ENCODE assay signal across 9 cellular contexts in the genomic region with DNA sequence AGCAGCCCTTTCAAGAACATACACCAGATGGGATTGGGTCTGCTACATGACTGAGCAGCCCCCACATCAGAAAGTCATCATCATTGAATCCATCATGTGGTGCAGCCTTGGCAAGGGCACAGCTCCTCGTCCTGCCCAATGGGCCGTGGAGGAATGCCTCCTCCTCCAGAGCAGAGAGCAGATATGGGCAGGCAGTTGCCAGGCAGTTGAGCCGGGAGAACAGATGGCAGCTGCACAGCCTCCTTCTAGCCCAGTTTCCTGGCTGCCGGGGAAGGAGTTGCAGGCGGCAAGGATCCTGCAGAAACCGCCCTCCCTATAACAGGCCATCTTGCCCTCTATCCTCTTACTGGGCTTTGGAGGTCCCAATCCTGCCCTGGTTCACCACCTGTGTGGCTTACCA. TPM values are rescaled to one million over a fixed set of nuclear protein-coding genes. Genes with fewer than 3 reads are reported as not detected.
A peak's percentile ranks its signal among the peaks of the same experiment; 100 is the strongest.
DNase-seq lines count a peak whose midpoint lies in the region; TF ChIP-seq lines count a peak whose summit lies in the region.
"Had no signal": no experiment of that assay in that cellular context is flagged by ENCODE, and none has a peak within 500 bp of the region (broad histone marks: within the 10 kb centered on the region; RNA-seq: fewer than 3 reads in every experiment).

No MANE protein-coding gene starts in this region.

- no CpG with 5 or more reads among the region's 6 CpGs for WGBS in mesendoderm (ENCODE audit: extremely low coverage, insufficient coverage, low lambda C conversion rate)
- 48 to 60% methylated on average over 6 of the region's 6 CpGs for WGBS in tibial nerve, 2 donors

- H3K4me2 ChIP-seq in mesendoderm (ENCODE audit: low read length), result no peak overlapping the region

- H3K27me3 ChIP-seq in mesendoderm (ENCODE audit: insufficient read depth, low read length, poor library complexity) (no peaks in the 10 kb centered on the region), tibial nerve (no peaks in the 10 kb centered on the region)

- no peak overlapping the region for H2BK5ac ChIP-seq in mesendoderm (ENCODE audit: low read length)

- DNase-seq in AG20443 (ENCODE audit: low spot score), result peak; percentile 31
- peak; percentile 60 for DNase-seq in NCI-H1092 (lab: John Stamatoyannopoulos, UW)
- peak; percentile 38 for DNase-seq in astrocyte of the hippocampus (ENCODE audit: low read depth, low spot score)
- no peak for DNase-seq in mesendoderm
- no peak for DNase-seq in SIG-M5 treated with dmso at 0.1 percent for 504 hours (lab: John Stamatoyannopoulos, UW; ENCODE audit: unreplicated experiment)
- no peak for DNase-seq in NCI-H774 (lab: John Stamatoyannopoulos, UW)
- DNase-seq in AML-193 (lab: John Stamatoyannopoulos, UW), result no peak
- no peak for DNase-seq in tibial nerve (ENCODE audit: low spot score in 2 of 2)
- DNase-seq: activated naive CD8-positive, alpha-beta T cell treated with anti-CD3 and anti-CD28 coated beads, Interleukin-2, amount 50 U/mL, for 24 hours had no signal

- TF ChIP-seq EP300 in tibial nerve (IDR thresholded peaks at IDR 0.05), result no peak

- H3K9ac ChIP-seq in mesendoderm (ENCODE audit: low read length), result no peak overlapping the region

- H3K56ac ChIP-seq in mesendoderm (ENCODE audit: low read length), result no peak overlapping the region

- H2BK15ac ChIP-seq in mesendoderm (replicated peaks; ENCODE audit: low read depth), result no peak overlapping the region

- H3K18ac ChIP-seq in mesendoderm (ENCODE audit: low read length), result no peak overlapping the region

- H3K23ac ChIP-seq in mesendoderm (ENCODE audit: low read length), result peak overlapping the region; percentile 1

- no peak overlapping the region for H2BK120ac ChIP-seq in mesendoderm (ENCODE audit: low read depth, low read length)

- no peak for TF ChIP-seq POLR2A in tibial nerve (IDR thresholded peaks at IDR 0.05)

- H3K4me1 ChIP-seq in mesendoderm (ENCODE audit: control insufficient read depth, low read depth, low read length) (no peaks in the 10 kb centered on the region), tibial nerve (peaks cover 0 to 5% (median 0%) of the 10 kb centered on the region in 4 donors)

- H4K8ac ChIP-seq in mesendoderm (ENCODE audit: low read depth, low read length), result no peak overlapping the region

- H3K79me2 ChIP-seq in mesendoderm (ENCODE audit: control insufficient read depth, insufficient read depth, low read length), result no peaks in the 10 kb centered on the region

- H3K4me3 ChIP-seq in mesendoderm (ENCODE audit: low read length) (no peak overlapping the region), tibial nerve (no peak overlapping the region)

- H3K36me3 ChIP-seq in mesendoderm (ENCODE audit: control insufficient read depth, insufficient read depth, low read length) (no peaks in the 10 kb centered on the region), tibial nerve (no peaks in the 10 kb centered on the region)

- H3K27ac ChIP-seq in mesendoderm (ENCODE audit: low read depth, low read length) (no peak overlapping the region), tibial nerve (no peak overlapping the region)

- H3K9me3 ChIP-seq in tibial nerve, result no peaks in the 10 kb centered on the region

- H3K79me1 ChIP-seq in mesendoderm (ENCODE audit: low read length), result no peaks in the 10 kb centered on the region

- H3K4ac ChIP-seq in mesendoderm (ENCODE audit: low read depth, low read length), result no peak overlapping the region

- no peak for TF ChIP-seq CTCF in tibial nerve (IDR thresholded peaks at IDR 0.05)

- no peak overlapping the region for H2AK5ac ChIP-seq in mesendoderm (ENCODE audit: low read length)

- no peak overlapping the region for H4K5ac ChIP-seq in mesendoderm (ENCODE audit: low read length)

RNA-seq across cellular contexts. Expression of a gene that starts 11.9 kb away (rescaled TPM):
- 37.9 TPM for polyA plus RNA-seq in mesendoderm (2013, experiment 1 of 2)
- polyA plus RNA-seq in mesendoderm (2013, experiment 2 of 2), result 41.6 TPM
- 10 to 100 TPM; 30.1 to 47.9 (median 39.1) TPM for total RNA-seq in tibial nerve

Comparison
In these comparisons a context has a peak if more than half of its experiments do, and no peak if none do; other contexts are left out.
1. DNase-seq: peak in AG20443 (single experiment), NCI-H1092 (single experiment) and astrocyte of the hippocampus (single experiment); none in mesendoderm (single experiment), SIG-M5 treated with dmso at 0.1 percent for 504 hours (single experiment), NCI-H774 (single experiment), AML-193 (0 of 2) and tibial nerve (0 of 2).